ENCODE assay signal across 21 cellular contexts in genomic region chr3:66224220-66224619, GRCh38.
DNase-seq lines count a peak whose midpoint lies in the region.
"Had no signal": no experiment of that assay in that cellular context is flagged by ENCODE, and none has a peak within 500 bp of the region (broad histone marks: within the 10 kb centered on the region; RNA-seq: fewer than 3 reads in every experiment).

No MANE protein-coding gene starts in this region.

- H3K4me3 ChIP-seq in HAP-1, result no peak overlapping the region
- H3K4me3 ChIP-seq: esophagus muscularis mucosa, tibial artery had no signal

- H3K4me1 ChIP-seq in HAP-1, result peaks cover 7% of the 10 kb centered on the region; the same call in 1 of the 2 replicates

- H3K27me3 ChIP-seq in HAP-1 (ENCODE audit: low read depth), result no peaks in the 10 kb centered on the region
- H3K27me3 ChIP-seq: esophagus muscularis mucosa, tibial artery had no signal

- no peaks in the 10 kb centered on the region for H3K9me3 ChIP-seq in HAP-1
- H3K9me3 ChIP-seq: esophagus muscularis mucosa, tibial artery had no signal

- no peaks in the 10 kb centered on the region for H3K36me3 ChIP-seq in HAP-1 (replicated peaks)

- in situ Hi-C loops in HAP-1 (cut with MboI; ENCODE audit: low sequenced_read_pairs), result no loop called here

- DNase-seq in stimulated activated naive CD4-positive, alpha-beta T cell treated with Interleukin-2 at 50 U/mL for 16 hours (lab: John Stamatoyannopoulos, UW), result peak; percentile 19
- DNase-seq in stimulated activated naive CD4-positive, alpha-beta T cell (lab: John Stamatoyannopoulos, UW), result no peak
- DNase-seq in activated naive CD4-positive, alpha-beta T cell treated with anti-CD3 and anti-CD28 coated beads, Interleukin-2, amount 50 U/mL, for 16 hours, result peak; percentile 23
- DNase-seq in stimulated activated CD4-positive, alpha-beta T cell treated with anti-CD3 and anti-CD28 coated beads, Interleukin-12 subunit alpha, Interleukin-12 subunit beta, amount 100 ng/mL, for 4 hours, result peak; percentile 8
- DNase-seq in NCI-H2081 (lab: John Stamatoyannopoulos, UW) (no peak), D341Med (ENCODE audit: low spot score) (no peak), HAP-1 (ENCODE audit: low spot score in 2 of 2) (no peak)
- DNase-seq: activated CD8-positive, alpha-beta memory T cell treated with anti-CD3 and anti-CD28 coated beads, Interleukin-2, amount 50 U/mL, for 48 hours; amygdala; caudate nucleus; CD8-positive, alpha-beta memory T cell; DND-41; mesendoderm; naive thymus-derived CD8-positive, alpha-beta T cell; NCI-H1436; NCI-H2171 treated with DMSO at 0.1 percent for 48 hours; OCI-M1; posterior cingulate gyrus; SHP77; tibial artery had no signal

Comparison
In these comparisons a context has a peak if more than half of its experiments do, and no peak if none do; other contexts are left out.
1. DNase-seq: peak in stimulated activated naive CD4-positive, alpha-beta T cell treated with Interleukin-2 at 50 U/mL for 16 hours (single experiment), activated naive CD4-positive, alpha-beta T cell treated with anti-CD3 and anti-CD28 coated beads, Interleukin-2, amount 50 U/mL, for 16 hours (single experiment) and stimulated activated CD4-positive, alpha-beta T cell treated with anti-CD3 and anti-CD28 coated beads, Interleukin-12 subunit alpha, Interleukin-12 subunit beta, amount 100 ng/mL, for 4 hours (single experiment); none in stimulated activated naive CD4-positive, alpha-beta T cell (0 of 6), NCI-H2081 (0 of 2), D341Med (single experiment) and HAP-1 (0 of 2).